Comparison of ENCODE assay signal across 11 cellular contexts in the genomic region with DNA sequence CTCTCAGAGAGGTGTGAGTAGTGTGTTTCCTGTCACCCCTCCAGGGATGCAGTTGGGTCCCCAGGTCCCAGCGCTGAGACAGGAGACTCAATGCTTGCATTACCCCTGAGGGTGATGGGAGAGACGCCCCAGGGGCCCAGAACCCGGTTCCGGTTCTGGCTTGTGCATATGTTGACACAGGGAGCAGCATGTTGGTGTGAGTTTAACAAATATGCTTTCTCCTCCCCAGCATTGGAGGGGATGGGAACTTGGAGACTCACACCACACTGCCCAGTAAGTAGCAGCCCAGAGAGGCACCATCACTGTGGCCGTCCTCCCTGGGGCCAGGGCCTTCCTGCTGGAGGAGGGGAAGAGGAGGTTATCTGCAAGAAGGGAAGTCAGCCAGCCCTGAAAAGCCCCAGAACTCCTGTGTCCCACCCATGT.
DNase-seq lines count a peak whose midpoint lies in the region; ATAC-seq and TF ChIP-seq lines count a peak whose summit lies in the region.
"Had no signal": no experiment of that assay in that cellular context is flagged by ENCODE, and none has a peak within 500 bp of the region (broad histone marks: within the 10 kb centered on the region; RNA-seq: fewer than 3 reads in every experiment).

No MANE protein-coding gene starts in this region.

- no peak for DNase-seq in stimulated activated naive CD8-positive, alpha-beta T cell treated with anti-CD3 and anti-CD28 coated beads, Interleukin-15, Interleukin-2, amounts not matched to agents 100 U/mL and 50 U/mL, for 24 hours
- DNase-seq in coronary artery (ENCODE audit: low spot score) (no peak), osteocyte (ENCODE audit: extremely low spot score, unreplicated experiment) (no peak), COLO668 (lab: John Stamatoyannopoulos, UW; ENCODE audit: unreplicated experiment) (no peak)
- DNase-seq in stimulated activated CD4-positive, alpha-beta T cell treated with anti-CD3 and anti-CD28 coated beads, Interleukin-1b, Interleukin-23, amount 100 ng/mL, for 48 hours: no peak
- DNase-seq: activated B cell treated with CpG ODN at 0.5 μM for 24 hours, COR-L47, NCI-H1436 treated with DMSO at 0.1 percent for 48 hours had no signal

- no peak for TF ChIP-seq CTCF in coronary artery (IDR thresholded peaks at IDR 0.05)
- TF ChIP-seq CTCF in osteocyte (IDR thresholded peaks at IDR 0.05): no peak

- H3K4me3 Mint-ChIP-seq in stimulated activated naive CD8-positive, alpha-beta T cell treated with anti-CD3 and anti-CD28 coated beads, Interleukin-15, Interleukin-2, amounts not matched to agents 100 ng/mL and 50 ng/mL, for 24 hours: no peak overlapping the region
- no peak overlapping the region for H3K4me3 Mint-ChIP-seq in osteocyte (ENCODE audit: unreplicated experiment)
- H3K4me3 Mint-ChIP-seq: activated B cell treated with CpG ODN at 0.5 μM for 24 hours had no signal

- peak overlapping the region; percentile 50 for H3K27ac Mint-ChIP-seq in stimulated activated naive CD8-positive, alpha-beta T cell treated with anti-CD3 and anti-CD28 coated beads, Interleukin-15, Interleukin-2, amounts not matched to agents 100 ng/mL and 50 ng/mL, for 24 hours
- peak overlapping the region; percentile 90 for H3K27ac Mint-ChIP-seq in osteocyte (ENCODE audit: unreplicated experiment)
- H3K27ac Mint-ChIP-seq: activated B cell treated with CpG ODN at 0.5 μM for 24 hours had no signal

- H3K36me3 Mint-ChIP-seq in stimulated activated naive CD8-positive, alpha-beta T cell treated with anti-CD3 and anti-CD28 coated beads, Interleukin-15, Interleukin-2, amounts not matched to agents 100 ng/mL and 50 ng/mL, for 24 hours (ENCODE audit: low read depth): no peaks in the 10 kb centered on the region
- H3K36me3 Mint-ChIP-seq in osteocyte (ENCODE audit: unreplicated experiment): no peaks in the 10 kb centered on the region

- ATAC-seq in stimulated activated naive CD8-positive, alpha-beta T cell treated with anti-CD3 and anti-CD28 coated beads, Interleukin-15, Interleukin-2, amounts not matched to agents 100 U/mL and 50 U/mL, for 24 hours: no peak
- no peak for ATAC-seq in activated CD4-positive, CD25-positive, alpha-beta regulatory T cell treated with anti-CD3 and anti-CD28 coated beads, Interleukin-2, amount 50 U/mL, for 24 hours
- no peak for ATAC-seq in HG02885 (IDR thresholded peaks at IDR 0.05; ENCODE audit: poor library complexity, unreplicated experiment)

- H3K9me3 Mint-ChIP-seq in stimulated activated naive CD8-positive, alpha-beta T cell treated with anti-CD3 and anti-CD28 coated beads, Interleukin-15, Interleukin-2, amounts not matched to agents 100 ng/mL and 50 ng/mL, for 24 hours: no peaks in the 10 kb centered on the region
- H3K9me3 Mint-ChIP-seq in osteocyte (ENCODE audit: unreplicated experiment): no peaks in the 10 kb centered on the region
- H3K9me3 Mint-ChIP-seq: activated B cell treated with CpG ODN at 0.5 μM for 24 hours had no signal

- H3K27me3 Mint-ChIP-seq in stimulated activated naive CD8-positive, alpha-beta T cell treated with anti-CD3 and anti-CD28 coated beads, Interleukin-15, Interleukin-2, amounts not matched to agents 100 ng/mL and 50 ng/mL, for 24 hours: no peaks in the 10 kb centered on the region
- no peaks in the 10 kb centered on the region for H3K27me3 Mint-ChIP-seq in osteocyte (ENCODE audit: unreplicated experiment)
- H3K27me3 Mint-ChIP-seq: activated B cell treated with CpG ODN at 0.5 μM for 24 hours had no signal

- no peaks in the 10 kb centered on the region for H3K4me1 Mint-ChIP-seq in stimulated activated naive CD8-positive, alpha-beta T cell treated with anti-CD3 and anti-CD28 coated beads, Interleukin-15, Interleukin-2, amounts not matched to agents 100 ng/mL and 50 ng/mL, for 24 hours (ENCODE audit: low read depth)
- peaks cover 22% of the 10 kb centered on the region for H3K4me1 Mint-ChIP-seq in osteocyte (ENCODE audit: unreplicated experiment)

- peak overlapping the region; percentile 75 to 100 for H3K27ac ChIP-seq in coronary artery

- no peak overlapping the region for H3K4me3 ChIP-seq in coronary artery
